Comparison of ENCODE assay signal across 9 cellular contexts in the genomic region with DNA sequence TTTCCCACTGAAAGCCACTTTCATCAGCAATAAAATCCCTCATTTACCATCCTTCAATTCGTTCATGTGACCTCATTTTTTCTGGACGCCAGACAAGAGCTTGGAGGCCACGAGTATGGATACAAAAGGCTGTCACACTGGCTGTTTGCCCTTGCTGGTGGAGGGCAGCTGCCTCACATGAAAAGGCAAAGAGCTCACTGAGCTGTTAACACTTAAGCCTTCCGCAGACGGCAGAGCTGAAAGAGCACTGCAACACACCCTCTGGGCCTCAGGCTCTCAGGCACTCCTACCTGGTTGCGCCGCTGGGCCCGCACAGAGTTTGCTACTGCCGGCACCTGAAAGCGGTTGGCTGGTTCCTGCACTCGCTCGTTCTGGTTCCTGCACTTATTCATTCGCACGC.
DNase-seq lines count a peak whose midpoint lies in the region; ATAC-seq and TF ChIP-seq lines count a peak whose summit lies in the region.
"Had no signal": no experiment of that assay in that cellular context is flagged by ENCODE, and none has a peak within 500 bp of the region (broad histone marks: within the 10 kb centered on the region; RNA-seq: fewer than 3 reads in every experiment).

No MANE protein-coding gene starts in this region.

- intact Hi-C loops in Right ventricle myocardium superior (cut with DNase I), result no loop called here
- intact Hi-C loops in cardiac septum (cut with DNase I), result no loop called here

- peak; percentile 46 for DNase-seq in Right ventricle myocardium superior
- no peak for DNase-seq in cardiac septum (ENCODE audit: low spot score)
- DNase-seq in epithelial cell of esophagus (ENCODE audit: low read depth), result peak; percentile 58
- DNase-seq in medulla oblongata (ENCODE audit: extremely low spot score), result peak; percentile 86
- no peak for DNase-seq in stimulated activated CD4-positive, alpha-beta T cell treated with anti-CD3 and anti-CD28 coated beads, Interleukin-1b, Interleukin-23, amount 100 ng/mL, for 48 hours
- no peak for DNase-seq in T-helper 2 cell
- no peak for DNase-seq in stimulated activated CD8-positive, alpha-beta memory T cell treated with anti-CD3 and anti-CD28 coated beads, Interleukin-4, amount 100 ng/mL, for 48 hours
- no peak for DNase-seq in NCI-H446 treated with DMSO at 0.1 percent for 48 hours (lab: John Stamatoyannopoulos, UW)
- DNase-seq: activated naive CD8-positive, alpha-beta T cell treated with anti-CD3 and anti-CD28 coated beads, Interleukin-2, amount 10 ng/mL, durations not matched to agents 7 days and 5 days had no signal

- H3K4me3 ChIP-seq in epithelial cell of esophagus (ENCODE audit: low read length), result no peak overlapping the region

- TF ChIP-seq CTCF in epithelial cell of esophagus (IDR thresholded peaks at IDR 0.05; ENCODE audit: insufficient read depth, low read depth, low read length, missing control alignments), result no peak

- ATAC-seq in Right ventricle myocardium superior (ENCODE audit: poor library complexity), result peak; percentile 84

Comparison
In these comparisons a context has a peak if more than half of its experiments do, and no peak if none do; other contexts are left out.
1. DNase-seq: peak in Right ventricle myocardium superior (single experiment), epithelial cell of esophagus (single experiment) and medulla oblongata (single experiment); none in cardiac septum (single experiment), stimulated activated CD4-positive, alpha-beta T cell treated with anti-CD3 and anti-CD28 coated beads, Interleukin-1b, Interleukin-23, amount 100 ng/mL, for 48 hours (single experiment), T-helper 2 cell (0 of 5), stimulated activated CD8-positive, alpha-beta memory T cell treated with anti-CD3 and anti-CD28 coated beads, Interleukin-4, amount 100 ng/mL, for 48 hours (single experiment) and NCI-H446 treated with DMSO at 0.1 percent for 48 hours (single experiment).